ENCODE assay signal across 8 cellular contexts in the genomic region with DNA sequence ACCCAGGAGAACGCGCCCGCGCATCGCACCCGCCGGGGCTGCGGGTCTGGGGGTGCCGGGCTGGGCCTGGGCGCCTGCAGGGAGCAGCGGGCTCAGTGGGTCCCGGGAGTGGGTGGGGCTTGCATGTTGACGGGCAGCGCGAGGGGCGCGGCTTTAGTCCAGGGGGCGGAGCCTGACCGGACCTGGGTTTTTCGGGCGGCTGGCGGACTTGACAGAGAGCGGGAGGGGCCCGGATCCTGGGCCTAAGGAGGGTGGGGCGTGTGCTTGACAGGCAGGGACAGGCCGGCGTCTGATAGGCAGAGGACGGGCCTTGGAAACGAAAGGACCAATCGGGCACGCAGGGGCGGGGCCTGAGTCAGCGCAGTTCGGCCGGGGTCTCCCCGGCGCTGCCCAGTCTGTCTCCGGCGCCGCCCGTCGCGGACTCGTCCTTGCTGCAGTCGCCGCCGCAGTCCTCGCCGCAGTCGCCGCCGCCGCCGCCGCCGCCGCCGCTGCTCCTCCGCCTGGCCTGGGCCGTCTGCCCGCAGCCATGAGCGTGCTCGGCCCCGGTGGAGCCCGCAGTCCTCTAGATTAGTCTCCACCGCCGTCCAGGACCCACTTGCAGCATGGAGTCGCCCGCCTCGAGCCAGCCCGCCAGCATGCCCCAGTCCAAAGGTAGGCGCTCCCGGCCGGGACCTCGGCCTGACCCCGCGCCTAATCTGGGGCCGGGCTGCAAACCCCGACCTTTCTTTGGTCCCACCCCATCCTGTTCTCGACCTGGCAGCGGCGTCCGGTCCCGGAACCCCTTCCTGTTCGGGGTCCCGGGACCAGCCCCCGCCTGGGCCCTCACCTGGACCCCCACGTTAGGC. TPM values are rescaled to one million over a fixed set of nuclear protein-coding genes. Genes with fewer than 3 reads are reported as not detected.
DNase-seq lines count a peak whose midpoint lies in the region; TF ChIP-seq lines count a peak whose summit lies in the region.

Gene MAP2K3 (plus strand): TSS at position 393 of the 845 bp plus-strand sequence. CDS start 210 bp downstream, at position 603.

- no CpG with 5 or more reads among the region's 88 CpGs for WGBS in H9 (ENCODE audit: extremely low coverage, insufficient read length, low lambda C conversion rate)

- no peaks in the 10 kb centered on the region for H3K9me3 ChIP-seq in H9 (ENCODE audit: control insufficient read depth, low read depth, low read length)
- H3K9me3 ChIP-seq in MG63 = no peaks in the 10 kb centered on the region
- no peaks in the 10 kb centered on the region for H3K9me3 ChIP-seq in stomach smooth muscle (ENCODE audit: control insufficient read depth in 2 of 2, low read length in 2 of 2)

- no peak within 1 kb of the TSS for H2BK20ac ChIP-seq in H9 (ENCODE audit: low read depth, low read length, poor library complexity, severe bottlenecking)

- TF ChIP-seq CTCF in H9 (conservative IDR thresholded peaks at IDR 0.05) = no peak
- TF ChIP-seq CTCF in fibroblast of villous mesenchyme (IDR thresholded peaks at IDR 0.05; ENCODE audit: insufficient read depth, low read depth, low read length) = no peak
- no peak for TF ChIP-seq CTCF in neural crest cell (conservative IDR thresholded peaks at IDR 0.05)

- H2BK120ac ChIP-seq in H9 (ENCODE audit: low read depth, low read length, poor library complexity, severe bottlenecking) = no peak within 1 kb of the TSS

- no peak within 1 kb of the TSS for H3K23ac ChIP-seq in H9 (ENCODE audit: insufficient read length, low read depth, low read length)

- H3K18ac ChIP-seq in H9 (ENCODE audit: insufficient read length, low read depth, low read length) = peak within 1 kb of the TSS; percentile 29

- DNase-seq in ELR (ENCODE audit: low read depth) = peak; percentile 100
- DNase-seq in H9 = peak; percentile 100
- DNase-seq in MG63 = peak; percentile 97
- peak; percentile 91 for DNase-seq in SIG-M5 (lab: John Stamatoyannopoulos, UW)
- peak; percentile 87 for DNase-seq in activated gamma-delta T cell (lab: John Stamatoyannopoulos, UW)
- peak; percentile 99 for DNase-seq in fibroblast of villous mesenchyme (ENCODE audit: low read depth)
- peak; percentile 97 for DNase-seq in neural crest cell (ENCODE audit: low read depth, low spot score)

- H3K36me3 Mint-ChIP-seq in H9 (ENCODE audit: insufficient read depth in 1 of 3, low read depth in 3 of 3) = peaks cover 0 to 4% (median 0%) of the 10 kb centered on the region in 3 experiments; a peak in 3 of 7 replicates
- H3K36me3 Mint-ChIP-seq in neural crest cell (ENCODE audit: low read depth) = no peaks in the 10 kb centered on the region

- no peak within 1 kb of the TSS for H4K5ac ChIP-seq in H9 (ENCODE audit: insufficient read length, low read depth, low read length)

- peaks cover 41% of the 10 kb centered on the region for H3K27me3 Mint-ChIP-seq in H9 (ENCODE audit: low read depth)
- H3K27me3 Mint-ChIP-seq in neural crest cell (ENCODE audit: low read depth) = peaks cover 19% of the 10 kb centered on the region

- H4K8ac ChIP-seq in H9 (replicated peaks; ENCODE audit: insufficient read length, low read depth, low read length) = no peak within 1 kb of the TSS

- H3K4me1 Mint-ChIP-seq in H9 = peaks cover 22 to 23% of the 10 kb centered on the region in 2 experiments
- H3K4me1 Mint-ChIP-seq in neural crest cell = peaks cover 18% of the 10 kb centered on the region

- H3K9ac ChIP-seq in H9 (ENCODE audit: extremely low read depth, insufficient read length, low read length) = peak within 1 kb of the TSS; percentile 53
- peak within 1 kb of the TSS; percentile 78 to 79 for H3K9ac ChIP-seq in stomach smooth muscle (ENCODE audit: low read length in 2 of 2)

- H3K27ac ChIP-seq in H9 (ENCODE audit: insufficient read length, low read depth, low read length) (no peak within 1 kb of the TSS), stomach smooth muscle (ENCODE audit: low read length) (peak within 1 kb of the TSS; percentile 93)

- H3K79me1 ChIP-seq in H9 (ENCODE audit: insufficient read depth, low read depth, low read length, poor library complexity, severe bottlenecking) = no peaks in the 10 kb centered on the region

- H3K4ac ChIP-seq in H9 (ENCODE audit: low read depth, low read length) = no peak within 1 kb of the TSS

- H3T11ph ChIP-seq in H9 (ENCODE audit: low read length) = no peak within 1 kb of the TSS

- no peak within 1 kb of the TSS for H2BK5ac ChIP-seq in H9 (ENCODE audit: insufficient read length, low read length)

- no peaks in the 10 kb centered on the region for H4K20me1 ChIP-seq in H9 (ENCODE audit: control insufficient read depth, insufficient read depth, insufficient read length)

- no peak within 1 kb of the TSS for H4K91ac ChIP-seq in H9 (ENCODE audit: insufficient read length, low read depth, low read length)

- H3K4me1 ChIP-seq in H9 (ENCODE audit: insufficient read depth, low read length) (no peaks in the 10 kb centered on the region), stomach smooth muscle (ENCODE audit: control insufficient read depth, insufficient read depth, low read length) (peaks cover 74% of the 10 kb centered on the region)

- peak within 1 kb of the TSS; percentile 80 to 92 for H3K4me3 Mint-ChIP-seq in H9
- H3K4me3 Mint-ChIP-seq in neural crest cell = peak within 1 kb of the TSS; percentile 87

- H3K4me2 ChIP-seq in H9 (ENCODE audit: insufficient read depth, insufficient read length, low read length) = peak within 1 kb of the TSS; percentile 80

- H3K27me3 ChIP-seq in H9 (ENCODE audit: insufficient read depth, low read length) (peaks cover 7% of the 10 kb centered on the region; the same call in 1 of the 2 replicates), MG63 (no peaks in the 10 kb centered on the region), stomach smooth muscle (ENCODE audit: control insufficient read depth in 1 of 2, insufficient read depth in 2 of 2, low read length in 2 of 2) (no peaks in the 10 kb centered on the region)

- H3K14ac ChIP-seq in H9 (ENCODE audit: insufficient read depth, low read length) = no peak within 1 kb of the TSS; the same call in 1 of the 2 replicates

- H3K9me3 Mint-ChIP-seq in H9 = no peaks in the 10 kb centered on the region; a peak in 2 of 5 replicates
- H3K9me3 Mint-ChIP-seq in neural crest cell = no peaks in the 10 kb centered on the region

- H3K36me3 ChIP-seq in MG63 (peaks cover 10% of the 10 kb centered on the region), stomach smooth muscle (ENCODE audit: control insufficient read depth in 2 of 2, insufficient read depth in 2 of 2, low read length in 2 of 2) (no peaks in the 10 kb centered on the region)

- H3K4me3 ChIP-seq in MG63 (peak within 1 kb of the TSS; percentile 58), fibroblast of villous mesenchyme (ENCODE audit: low read depth, low read length) (peak within 1 kb of the TSS; percentile 89), stomach smooth muscle (ENCODE audit: low read length in 2 of 2) (peak within 1 kb of the TSS; percentile 92 to 96)

- H3K79me2 ChIP-seq in H9 (ENCODE audit: insufficient read depth, low read length) = no peaks in the 10 kb centered on the region; the same call in 1 of the 2 replicates

- no peak within 1 kb of the TSS for H2AFZ ChIP-seq in H9 (ENCODE audit: low read length)

- H3K23me2 ChIP-seq in H9 (ENCODE audit: insufficient read length, low read depth, low read length, poor library complexity, severe bottlenecking) = peaks cover 15% of the 10 kb centered on the region

- H2BK15ac ChIP-seq in H9 (ENCODE audit: low read depth, low read length) = no peak within 1 kb of the TSS

- H3K27ac Mint-ChIP-seq in H9 = 0 out of 7 replicates have a peak within 1 kb of the TSS, but pooled peaks of 1 of the 3 experiments have one; percentile 34
- H3K27ac Mint-ChIP-seq in neural crest cell (ENCODE audit: unreplicated experiment) = peak within 1 kb of the TSS; percentile 83

- H2BK12ac ChIP-seq in H9 (ENCODE audit: insufficient read length, low read depth, low read length) = no peak within 1 kb of the TSS

- H2AK5ac ChIP-seq in H9 (ENCODE audit: insufficient read length, low read length) = no peak within 1 kb of the TSS

- no peak within 1 kb of the TSS for H3K56ac ChIP-seq in H9 (ENCODE audit: insufficient read length, low read depth, low read length)

RNA-seq across cellular contexts. Expression of gene MAP2K3, which starts in this region (rescaled TPM):
- total RNA-seq in H9 (2021) (26.1 and 27.0 TPM in 2 replicates), fibroblast of villous mesenchyme (19.3 and 30.7 TPM in 2 replicates), neural crest cell (19.4 and 20.3 TPM in 2 replicates)
- 33.2 and 42.1 TPM in 2 replicates for total RNA-seq in MG63 (2014; rRNA removed; shearing (Covaris generic); ENCODE audit: low replicate concordance)
